Comparison of ENCODE assay signal across 1 cellular context in the genomic region with DNA sequence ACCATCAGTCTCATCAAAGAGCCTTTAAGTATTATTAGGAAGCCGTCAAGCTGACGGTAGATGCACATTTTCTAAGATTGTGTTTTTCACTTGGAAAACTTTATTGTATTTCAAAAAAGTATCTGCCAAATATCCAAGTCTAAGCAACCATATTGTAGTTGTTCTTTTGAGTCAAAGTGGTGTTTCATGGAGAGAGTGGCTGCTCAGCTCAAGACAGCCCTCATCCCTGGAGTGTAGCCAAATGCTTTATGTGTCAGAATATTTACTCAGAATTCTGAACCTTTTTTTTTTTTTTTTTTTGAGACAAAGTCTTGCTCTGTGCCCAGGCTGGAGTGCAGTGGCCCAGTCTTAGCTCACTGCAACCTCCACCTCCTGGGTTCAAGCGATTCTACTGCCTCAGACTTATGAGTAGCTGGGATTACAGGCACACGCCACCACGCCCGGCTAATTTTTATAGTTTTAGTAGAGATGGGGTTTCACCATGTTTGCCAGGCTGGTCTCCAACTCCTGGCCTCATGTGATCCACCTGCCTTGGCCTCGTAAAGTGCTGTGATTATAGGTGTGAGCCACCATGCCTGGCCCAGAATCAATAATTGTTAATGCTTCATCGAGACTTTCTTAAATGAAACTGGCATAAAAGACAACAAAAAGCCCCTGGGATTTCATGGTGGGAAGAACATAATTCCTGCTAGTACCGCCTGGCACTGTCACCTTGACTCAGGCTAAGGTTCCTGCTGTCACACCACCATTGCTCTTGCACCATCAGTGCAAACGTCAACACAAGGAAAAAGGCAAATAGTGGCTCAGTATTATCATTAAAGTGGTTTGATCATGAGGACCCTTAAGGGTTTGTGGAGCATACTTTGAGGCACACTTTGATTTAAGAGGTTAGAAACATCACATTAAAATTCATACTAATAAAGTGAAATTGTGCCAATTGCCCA.
TF ChIP-seq lines count a peak whose summit lies in the region.

No MANE protein-coding gene starts in this region.

TF ChIP-seq in K562, 482 proteins besides CTCF, POLR2A, EP300 and RAD21:
- TF ChIP-seq HMG20A (CRISPR knock-in tag; conservative IDR thresholded peaks at IDR 0.05) (no peak), NFIC (IDR thresholded peaks at IDR 0.05) (peak; percentile 59), ZNF644 (tag; IDR thresholded peaks at IDR 0.05; ENCODE audit: low read depth) (0 out of 2 replicates have a peak, but pooled peaks have one; percentile 5), ZNF586 (CRISPR knock-in tag; conservative IDR thresholded peaks at IDR 0.05) (no peak), HDGF (IDR thresholded peaks at IDR 0.05) (0 out of 2 replicates have a peak, but pooled peaks have one; percentile 20), ZNF384 (IDR thresholded peaks at IDR 0.05; ENCODE audit: low read depth, low read length) (peak; percentile 72), RBM22 (IDR thresholded peaks at IDR 0.05; ENCODE audit: low read depth, low read length, poor library complexity, severe bottlenecking) (no peak)
- TF ChIP-seq, protein P1, sequence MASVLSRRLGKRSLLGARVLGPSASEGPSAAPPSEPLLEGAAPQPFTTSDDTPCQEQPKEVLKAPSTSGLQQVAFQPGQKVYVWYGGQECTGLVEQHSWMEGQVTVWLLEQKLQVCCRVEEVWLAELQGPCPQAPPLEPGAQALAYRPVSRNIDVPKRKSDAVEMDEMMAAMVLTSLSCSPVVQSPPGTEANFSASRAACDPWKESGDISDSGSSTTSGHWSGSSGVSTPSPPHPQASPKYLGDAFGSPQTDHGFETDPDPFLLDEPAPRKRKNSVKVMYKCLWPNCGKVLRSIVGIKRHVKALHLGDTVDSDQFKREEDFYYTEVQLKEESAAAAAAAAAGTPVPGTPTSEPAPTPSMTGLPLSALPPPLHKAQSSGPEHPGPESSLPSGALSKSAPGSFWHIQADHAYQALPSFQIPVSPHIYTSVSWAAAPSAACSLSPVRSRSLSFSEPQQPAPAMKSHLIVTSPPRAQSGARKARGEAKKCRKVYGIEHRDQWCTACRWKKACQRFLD (CRISPR knock-in tag; IDR thresholded peaks at IDR 0.05) = peak; percentile 8; the same call in 1 of the 2 replicates
- TF ChIP-seq, protein P2, sequence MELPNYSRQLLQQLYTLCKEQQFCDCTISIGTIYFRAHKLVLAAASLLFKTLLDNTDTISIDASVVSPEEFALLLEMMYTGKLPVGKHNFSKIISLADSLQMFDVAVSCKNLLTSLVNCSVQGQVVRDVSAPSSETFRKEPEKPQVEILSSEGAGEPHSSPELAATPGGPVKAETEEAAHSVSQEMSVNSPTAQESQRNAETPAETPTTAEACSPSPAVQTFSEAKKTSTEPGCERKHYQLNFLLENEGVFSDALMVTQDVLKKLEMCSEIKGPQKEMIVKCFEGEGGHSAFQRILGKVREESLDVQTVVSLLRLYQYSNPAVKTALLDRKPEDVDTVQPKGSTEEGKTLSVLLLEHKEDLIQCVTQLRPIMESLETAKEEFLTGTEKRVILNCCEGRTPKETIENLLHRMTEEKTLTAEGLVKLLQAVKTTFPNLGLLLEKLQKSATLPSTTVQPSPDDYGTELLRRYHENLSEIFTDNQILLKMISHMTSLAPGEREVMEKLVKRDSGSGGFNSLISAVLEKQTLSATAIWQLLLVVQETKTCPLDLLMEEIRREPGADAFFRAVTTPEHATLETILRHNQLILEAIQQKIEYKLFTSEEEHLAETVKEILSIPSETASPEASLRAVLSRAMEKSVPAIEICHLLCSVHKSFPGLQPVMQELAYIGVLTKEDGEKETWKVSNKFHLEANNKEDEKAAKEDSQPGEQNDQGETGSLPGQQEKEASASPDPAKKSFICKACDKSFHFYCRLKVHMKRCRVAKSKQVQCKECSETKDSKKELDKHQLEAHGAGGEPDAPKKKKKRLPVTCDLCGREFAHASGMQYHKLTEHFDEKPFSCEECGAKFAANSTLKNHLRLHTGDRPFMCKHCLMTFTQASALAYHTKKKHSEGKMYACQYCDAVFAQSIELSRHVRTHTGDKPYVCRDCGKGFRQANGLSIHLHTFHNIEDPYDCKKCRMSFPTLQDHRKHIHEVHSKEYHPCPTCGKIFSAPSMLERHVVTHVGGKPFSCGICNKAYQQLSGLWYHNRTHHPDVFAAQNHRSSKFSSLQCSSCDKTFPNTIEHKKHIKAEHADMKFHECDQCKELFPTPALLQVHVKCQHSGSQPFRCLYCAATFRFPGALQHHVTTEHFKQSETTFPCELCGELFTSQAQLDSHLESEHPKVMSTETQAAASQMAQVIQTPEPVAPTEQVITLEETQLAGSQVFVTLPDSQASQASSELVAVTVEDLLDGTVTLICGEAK (IDR thresholded peaks at IDR 0.05) = peak; percentile 60
- TF ChIP-seq, protein P2 (CRISPR knock-in tag; IDR thresholded peaks at IDR 0.05) = peak; percentile 81
- TF ChIP-seq, protein P3, sequence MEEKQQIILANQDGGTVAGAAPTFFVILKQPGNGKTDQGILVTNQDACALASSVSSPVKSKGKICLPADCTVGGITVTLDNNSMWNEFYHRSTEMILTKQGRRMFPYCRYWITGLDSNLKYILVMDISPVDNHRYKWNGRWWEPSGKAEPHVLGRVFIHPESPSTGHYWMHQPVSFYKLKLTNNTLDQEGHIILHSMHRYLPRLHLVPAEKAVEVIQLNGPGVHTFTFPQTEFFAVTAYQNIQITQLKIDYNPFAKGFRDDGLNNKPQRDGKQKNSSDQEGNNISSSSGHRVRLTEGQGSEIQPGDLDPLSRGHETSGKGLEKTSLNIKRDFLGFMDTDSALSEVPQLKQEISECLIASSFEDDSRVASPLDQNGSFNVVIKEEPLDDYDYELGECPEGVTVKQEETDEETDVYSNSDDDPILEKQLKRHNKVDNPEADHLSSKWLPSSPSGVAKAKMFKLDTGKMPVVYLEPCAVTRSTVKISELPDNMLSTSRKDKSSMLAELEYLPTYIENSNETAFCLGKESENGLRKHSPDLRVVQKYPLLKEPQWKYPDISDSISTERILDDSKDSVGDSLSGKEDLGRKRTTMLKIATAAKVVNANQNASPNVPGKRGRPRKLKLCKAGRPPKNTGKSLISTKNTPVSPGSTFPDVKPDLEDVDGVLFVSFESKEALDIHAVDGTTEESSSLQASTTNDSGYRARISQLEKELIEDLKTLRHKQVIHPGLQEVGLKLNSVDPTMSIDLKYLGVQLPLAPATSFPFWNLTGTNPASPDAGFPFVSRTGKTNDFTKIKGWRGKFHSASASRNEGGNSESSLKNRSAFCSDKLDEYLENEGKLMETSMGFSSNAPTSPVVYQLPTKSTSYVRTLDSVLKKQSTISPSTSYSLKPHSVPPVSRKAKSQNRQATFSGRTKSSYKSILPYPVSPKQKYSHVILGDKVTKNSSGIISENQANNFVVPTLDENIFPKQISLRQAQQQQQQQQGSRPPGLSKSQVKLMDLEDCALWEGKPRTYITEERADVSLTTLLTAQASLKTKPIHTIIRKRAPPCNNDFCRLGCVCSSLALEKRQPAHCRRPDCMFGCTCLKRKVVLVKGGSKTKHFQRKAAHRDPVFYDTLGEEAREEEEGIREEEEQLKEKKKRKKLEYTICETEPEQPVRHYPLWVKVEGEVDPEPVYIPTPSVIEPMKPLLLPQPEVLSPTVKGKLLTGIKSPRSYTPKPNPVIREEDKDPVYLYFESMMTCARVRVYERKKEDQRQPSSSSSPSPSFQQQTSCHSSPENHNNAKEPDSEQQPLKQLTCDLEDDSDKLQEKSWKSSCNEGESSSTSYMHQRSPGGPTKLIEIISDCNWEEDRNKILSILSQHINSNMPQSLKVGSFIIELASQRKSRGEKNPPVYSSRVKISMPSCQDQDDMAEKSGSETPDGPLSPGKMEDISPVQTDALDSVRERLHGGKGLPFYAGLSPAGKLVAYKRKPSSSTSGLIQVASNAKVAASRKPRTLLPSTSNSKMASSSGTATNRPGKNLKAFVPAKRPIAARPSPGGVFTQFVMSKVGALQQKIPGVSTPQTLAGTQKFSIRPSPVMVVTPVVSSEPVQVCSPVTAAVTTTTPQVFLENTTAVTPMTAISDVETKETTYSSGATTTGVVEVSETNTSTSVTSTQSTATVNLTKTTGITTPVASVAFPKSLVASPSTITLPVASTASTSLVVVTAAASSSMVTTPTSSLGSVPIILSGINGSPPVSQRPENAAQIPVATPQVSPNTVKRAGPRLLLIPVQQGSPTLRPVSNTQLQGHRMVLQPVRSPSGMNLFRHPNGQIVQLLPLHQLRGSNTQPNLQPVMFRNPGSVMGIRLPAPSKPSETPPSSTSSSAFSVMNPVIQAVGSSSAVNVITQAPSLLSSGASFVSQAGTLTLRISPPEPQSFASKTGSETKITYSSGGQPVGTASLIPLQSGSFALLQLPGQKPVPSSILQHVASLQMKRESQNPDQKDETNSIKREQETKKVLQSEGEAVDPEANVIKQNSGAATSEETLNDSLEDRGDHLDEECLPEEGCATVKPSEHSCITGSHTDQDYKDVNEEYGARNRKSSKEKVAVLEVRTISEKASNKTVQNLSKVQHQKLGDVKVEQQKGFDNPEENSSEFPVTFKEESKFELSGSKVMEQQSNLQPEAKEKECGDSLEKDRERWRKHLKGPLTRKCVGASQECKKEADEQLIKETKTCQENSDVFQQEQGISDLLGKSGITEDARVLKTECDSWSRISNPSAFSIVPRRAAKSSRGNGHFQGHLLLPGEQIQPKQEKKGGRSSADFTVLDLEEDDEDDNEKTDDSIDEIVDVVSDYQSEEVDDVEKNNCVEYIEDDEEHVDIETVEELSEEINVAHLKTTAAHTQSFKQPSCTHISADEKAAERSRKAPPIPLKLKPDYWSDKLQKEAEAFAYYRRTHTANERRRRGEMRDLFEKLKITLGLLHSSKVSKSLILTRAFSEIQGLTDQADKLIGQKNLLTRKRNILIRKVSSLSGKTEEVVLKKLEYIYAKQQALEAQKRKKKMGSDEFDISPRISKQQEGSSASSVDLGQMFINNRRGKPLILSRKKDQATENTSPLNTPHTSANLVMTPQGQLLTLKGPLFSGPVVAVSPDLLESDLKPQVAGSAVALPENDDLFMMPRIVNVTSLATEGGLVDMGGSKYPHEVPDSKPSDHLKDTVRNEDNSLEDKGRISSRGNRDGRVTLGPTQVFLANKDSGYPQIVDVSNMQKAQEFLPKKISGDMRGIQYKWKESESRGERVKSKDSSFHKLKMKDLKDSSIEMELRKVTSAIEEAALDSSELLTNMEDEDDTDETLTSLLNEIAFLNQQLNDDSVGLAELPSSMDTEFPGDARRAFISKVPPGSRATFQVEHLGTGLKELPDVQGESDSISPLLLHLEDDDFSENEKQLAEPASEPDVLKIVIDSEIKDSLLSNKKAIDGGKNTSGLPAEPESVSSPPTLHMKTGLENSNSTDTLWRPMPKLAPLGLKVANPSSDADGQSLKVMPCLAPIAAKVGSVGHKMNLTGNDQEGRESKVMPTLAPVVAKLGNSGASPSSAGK (IDR thresholded peaks at IDR 0.05) = 0 out of 2 replicates have a peak, but pooled peaks have one; percentile 17
- TF ChIP-seq, protein P4, sequence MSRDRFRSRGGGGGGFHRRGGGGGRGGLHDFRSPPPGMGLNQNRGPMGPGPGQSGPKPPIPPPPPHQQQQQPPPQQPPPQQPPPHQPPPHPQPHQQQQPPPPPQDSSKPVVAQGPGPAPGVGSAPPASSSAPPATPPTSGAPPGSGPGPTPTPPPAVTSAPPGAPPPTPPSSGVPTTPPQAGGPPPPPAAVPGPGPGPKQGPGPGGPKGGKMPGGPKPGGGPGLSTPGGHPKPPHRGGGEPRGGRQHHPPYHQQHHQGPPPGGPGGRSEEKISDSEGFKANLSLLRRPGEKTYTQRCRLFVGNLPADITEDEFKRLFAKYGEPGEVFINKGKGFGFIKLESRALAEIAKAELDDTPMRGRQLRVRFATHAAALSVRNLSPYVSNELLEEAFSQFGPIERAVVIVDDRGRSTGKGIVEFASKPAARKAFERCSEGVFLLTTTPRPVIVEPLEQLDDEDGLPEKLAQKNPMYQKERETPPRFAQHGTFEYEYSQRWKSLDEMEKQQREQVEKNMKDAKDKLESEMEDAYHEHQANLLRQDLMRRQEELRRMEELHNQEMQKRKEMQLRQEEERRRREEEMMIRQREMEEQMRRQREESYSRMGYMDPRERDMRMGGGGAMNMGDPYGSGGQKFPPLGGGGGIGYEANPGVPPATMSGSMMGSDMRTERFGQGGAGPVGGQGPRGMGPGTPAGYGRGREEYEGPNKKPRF (IDR thresholded peaks at IDR 0.05; ENCODE audit: low read depth, low read length) = no peak
